Comparison of ENCODE assay signal across 23 cellular contexts in genomic region chr17:17324616-17325015, GRCh38.
"Had no signal": no experiment of that assay in that cellular context is flagged by ENCODE, and none has a peak within 500 bp of the region (broad histone marks: within the 10 kb centered on the region; RNA-seq: fewer than 3 reads in every experiment).

No MANE protein-coding gene starts in this region.

- H3K9me3 Mint-ChIP-seq: dendritic cell treated with granulocyte-macrophage colony-stimulating factor and Interleukin-4, amounts not matched to agents 40 ng/mL and 50 ng/mL, for 4 days; naive thymus-derived CD8-positive, alpha-beta T cell; nephron progenitor cell; stimulated activated memory B cell treated with anti-CD40 and anti-IgM and Interleukin-4, amounts not matched to agents 10 μg/mL and 1 μg/mL and 100 μg/mL, for 72 hours; type B pancreatic cell had no signal

- ATAC-seq: foreskin keratinocyte; gastroesophageal sphincter; heart left ventricle; left cardiac atrium; left lung; naive thymus-derived CD8-positive, alpha-beta T cell; stimulated activated memory B cell treated with anti-CD40 and anti-IgM and Interleukin-4, amounts not matched to agents 10 μg/mL and 1 μg/mL and 100 μg/mL, for 72 hours; stimulated activated naive CD8-positive, alpha-beta T cell treated with anti-CD3 and anti-CD28 coated beads, Interleukin-15, Interleukin-2, amounts not matched to agents 100 U/mL and 50 U/mL, for 24 hours had no signal

- H3K27ac ChIP-seq: colonic mucosa, esophagus muscularis mucosa, foreskin keratinocyte, gastroesophageal sphincter, heart left ventricle, hepatocyte, left lung, ovary, sigmoid colon, testis, tibial artery had no signal

- DNase-seq: colonic mucosa; effector CD8-positive, alpha-beta T cell; foreskin keratinocyte; heart left ventricle; left cardiac atrium; left lung; naive thymus-derived CD8-positive, alpha-beta T cell; nephron progenitor cell; occipital lobe; sigmoid colon; stimulated activated CD4-positive, alpha-beta T cell treated with anti-CD3 and anti-CD28 coated beads, Interleukin-4, amount 100 ng/mL, for 4 hours; stimulated activated naive CD8-positive, alpha-beta T cell treated with anti-CD3 and anti-CD28 coated beads, Interleukin-15, Interleukin-2, amounts not matched to agents 100 U/mL and 50 U/mL, for 24 hours; substantia nigra; testis had no signal

- FAIRE-seq: endothelial cell of umbilical vein had no signal

- H3K9me3 ChIP-seq: colonic mucosa, esophagus muscularis mucosa, gastroesophageal sphincter, heart left ventricle, left lung, ovary, sigmoid colon, testis, tibial artery had no signal

- H3K4me3 Mint-ChIP-seq: dendritic cell treated with granulocyte-macrophage colony-stimulating factor and Interleukin-4, amounts not matched to agents 40 ng/mL and 50 ng/mL, for 4 days; naive thymus-derived CD8-positive, alpha-beta T cell; nephron progenitor cell; stimulated activated memory B cell treated with anti-CD40 and anti-IgM and Interleukin-4, amounts not matched to agents 10 μg/mL and 1 μg/mL and 100 μg/mL, for 72 hours; type B pancreatic cell had no signal

- H3K27me3 ChIP-seq: colonic mucosa, esophagus muscularis mucosa, gastroesophageal sphincter, heart left ventricle, hepatocyte, left lung, ovary, sigmoid colon, testis, tibial artery had no signal

- H3K27ac Mint-ChIP-seq: dendritic cell treated with granulocyte-macrophage colony-stimulating factor and Interleukin-4, amounts not matched to agents 40 ng/mL and 50 ng/mL, for 4 days; nephron progenitor cell; stimulated activated memory B cell treated with anti-CD40 and anti-IgM and Interleukin-4, amounts not matched to agents 10 μg/mL and 1 μg/mL and 100 μg/mL, for 72 hours; type B pancreatic cell had no signal

- H3K27me3 Mint-ChIP-seq: dendritic cell treated with granulocyte-macrophage colony-stimulating factor and Interleukin-4, amounts not matched to agents 40 ng/mL and 50 ng/mL, for 4 days; naive thymus-derived CD8-positive, alpha-beta T cell; stimulated activated memory B cell treated with anti-CD40 and anti-IgM and Interleukin-4, amounts not matched to agents 10 μg/mL and 1 μg/mL and 100 μg/mL, for 72 hours; type B pancreatic cell had no signal

- H3K36me3 ChIP-seq: colonic mucosa, left lung, ovary, tibial artery had no signal

- H3K4me1 ChIP-seq: colonic mucosa, esophagus muscularis mucosa, foreskin keratinocyte, gastroesophageal sphincter, heart left ventricle, left lung, sigmoid colon, testis, tibial artery had no signal

- H3K4me1 Mint-ChIP-seq: naive thymus-derived CD8-positive, alpha-beta T cell; nephron progenitor cell; stimulated activated memory B cell treated with anti-CD40 and anti-IgM and Interleukin-4, amounts not matched to agents 10 μg/mL and 1 μg/mL and 100 μg/mL, for 72 hours had no signal

- H3K36me3 Mint-ChIP-seq: stimulated activated memory B cell treated with anti-CD40 and anti-IgM and Interleukin-4, amounts not matched to agents 10 μg/mL and 1 μg/mL and 100 μg/mL, for 72 hours; type B pancreatic cell had no signal

- H3K4me3 ChIP-seq: colonic mucosa, esophagus muscularis mucosa, gastroesophageal sphincter, heart left ventricle, hepatocyte, left lung, ovary, sigmoid colon, testis, tibial artery had no signal
